ENCODE assay signal across 13 cellular contexts in the genomic region with DNA sequence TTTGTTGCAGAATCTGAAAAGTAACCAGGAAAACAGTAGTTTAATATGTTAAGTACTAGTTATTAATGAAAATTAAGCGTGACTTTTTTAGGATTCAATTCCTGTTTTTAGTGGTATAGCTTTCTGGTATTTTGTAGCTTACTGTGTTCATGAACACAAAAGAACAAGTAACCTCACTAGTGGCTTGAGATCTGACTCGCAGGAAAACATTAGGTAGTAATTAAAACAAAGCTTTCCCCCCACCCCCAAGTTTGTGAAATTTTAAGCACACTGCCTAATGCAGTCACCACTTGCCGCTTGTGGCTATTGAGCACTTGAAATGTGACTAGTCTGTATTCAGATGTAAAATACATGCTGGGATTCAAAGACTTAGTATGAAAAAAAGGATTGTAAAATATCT.
DNase-seq lines count a peak whose midpoint lies in the region; ATAC-seq, FAIRE-seq and TF ChIP-seq lines count a peak whose summit lies in the region.
"Had no signal": no experiment of that assay in that cellular context is flagged by ENCODE, and none has a peak within 500 bp of the region (broad histone marks: within the 10 kb centered on the region; RNA-seq: fewer than 3 reads in every experiment).

No MANE protein-coding gene starts in this region.

- H3K27ac ChIP-seq in GM23248 (no peak overlapping the region), MM.1S (ENCODE audit: low read length) (peak overlapping the region; percentile 46; the same call in 1 of the 2 replicates), sigmoid colon (no peak overlapping the region), HepG2 (ENCODE audit: extremely low read length, insufficient read depth, low read length) (no peak overlapping the region)
- H3K27ac ChIP-seq: coronary artery, neutrophil had no signal

- H3K9me2 ChIP-seq in GM23248 (ENCODE audit: insufficient read depth) (no peaks in the 10 kb centered on the region), MM.1S (replicated peaks; ENCODE audit: insufficient read depth, low read length) (no peaks in the 10 kb centered on the region)

- H3K4me3 ChIP-seq in GM23248, result no peak overlapping the region
- 0 out of 2 replicates have a peak overlapping the region, but pooled peaks have one; percentile 13 for H3K4me3 ChIP-seq in MM.1S (ENCODE audit: low read length)
- no peak overlapping the region for H3K4me3 ChIP-seq in fibroblast of mammary gland (ENCODE audit: control insufficient read depth, low read depth, low read length)
- no peak overlapping the region for H3K4me3 ChIP-seq in sigmoid colon
- no peak overlapping the region for H3K4me3 ChIP-seq in HepG2 (replicated peaks in 1 of 3; ENCODE audit: insufficient read depth in 1 of 3, low read depth in 2 of 3, low read length in 3 of 3)
- H3K4me3 ChIP-seq: coronary artery had no signal

- no peak overlapping the region for H3K9ac ChIP-seq in GM23248
- peak overlapping the region; percentile 11; the same call in 1 of the 2 replicates for H3K9ac ChIP-seq in MM.1S (ENCODE audit: low read length)
- no peak overlapping the region for H3K9ac ChIP-seq in HepG2 (ENCODE audit: insufficient read depth, low read depth, low read length)

- H3K36me3 ChIP-seq in GM23248 (ENCODE audit: low read depth) (no peaks in the 10 kb centered on the region), MM.1S (replicated peaks; ENCODE audit: insufficient read depth, low read length) (no peaks in the 10 kb centered on the region), sigmoid colon (no peaks in the 10 kb centered on the region), HepG2 (replicated peaks in 1 of 2; ENCODE audit: control insufficient read depth in 1 of 2, insufficient read depth in 2 of 2, low read length in 2 of 2) (no peaks in the 10 kb centered on the region)
- H3K36me3 ChIP-seq: neutrophil had no signal

- H3K79me2 ChIP-seq in GM23248 (ENCODE audit: insufficient read depth), result no peaks in the 10 kb centered on the region
- H3K79me2 ChIP-seq in MM.1S (ENCODE audit: low read length), result no peaks in the 10 kb centered on the region
- no peaks in the 10 kb centered on the region for H3K79me2 ChIP-seq in HepG2 (ENCODE audit: insufficient read depth, low read length)

- H3K4me2 ChIP-seq in GM23248 (ENCODE audit: unreplicated experiment) (no peak overlapping the region), MM.1S (ENCODE audit: low read depth, low read length) (peak overlapping the region; percentile 55; the same call in 1 of the 2 replicates), HepG2 (ENCODE audit: low read depth, low read length) (no peak overlapping the region)

- H4K20me1 ChIP-seq in GM23248 (ENCODE audit: insufficient read depth) (no peaks in the 10 kb centered on the region), MM.1S (ENCODE audit: insufficient read depth, low read length) (no peaks in the 10 kb centered on the region), HepG2 (ENCODE audit: insufficient read depth, low read length) (no peaks in the 10 kb centered on the region)

- intact Hi-C loops in sigmoid colon (cut with DNase I) (no loop called here), head of caudate nucleus (cut with DNase I) (no loop called here), HepG2 (cut with micrococcal nuclease; ENCODE audit: unreplicated experiment) (no loop called here)

- WGBS in GM23248 (ENCODE audit: low coverage in 1 of 2, low lambda C conversion rate in 2 of 2, missing lambda C conversion rate in 2 of 2), 2 experiments, result 95 to 97% methylated on average over 3 of the region's 3 CpGs
- WGBS in sigmoid colon, 2 donors, result 69 to 96% methylated on average over 3 of the region's 3 CpGs
- WGBS in HepG2 (ENCODE audit: low lambda C conversion rate), result 88% methylated on average over 3 of the region's 3 CpGs

- no TSS peak for BruUV-seq in HepG2 (replicated peaks; lab: Mats Ljungman, UMichigan)

- no peak overlapping the region for H2AFZ ChIP-seq in GM23248
- peak overlapping the region; percentile 37; the same call in 1 of the 2 replicates for H2AFZ ChIP-seq in MM.1S (ENCODE audit: low read length)
- no peak overlapping the region for H2AFZ ChIP-seq in HepG2 (ENCODE audit: low read length)

- FAIRE-seq in HepG2 (lab: Jason Lieb, UNC), result no peak

- TF ChIP-seq EP300 in sigmoid colon (IDR thresholded peaks at IDR 0.05), result no peak
- TF ChIP-seq EP300 in HepG2 (IDR thresholded peaks at IDR 0.05; ENCODE audit: low read depth in 2 of 2, low read length in 2 of 2), result no peak
- TF ChIP-seq EP300 in HepG2 (CRISPR knock-in tag; IDR thresholded peaks at IDR 0.05; ENCODE audit: borderline replicate concordance), result no peak

- TF ChIP-seq CTCF in MM.1S (IDR thresholded peaks at IDR 0.05; ENCODE audit: low read length) (no peak), fibroblast of mammary gland (conservative IDR thresholded peaks at IDR 0.05; ENCODE audit: control insufficient read depth, insufficient read depth, low read depth, low read length) (no peak), sigmoid colon (IDR thresholded peaks at IDR 0.05) (no peak), HepG2 (CRISPR knock-in tag; IDR thresholded peaks at IDR 0.05) (no peak)

- ATAC-seq in GM18511 (IDR thresholded peaks at IDR 0.05; ENCODE audit: unreplicated experiment) (peak; percentile 32), HepG2 (no peak)

- no peaks in the 10 kb centered on the region for H3K27me3 ChIP-seq in GM23248 (replicated peaks; ENCODE audit: insufficient read depth)
- H3K27me3 ChIP-seq in MM.1S (replicated peaks; ENCODE audit: insufficient read depth, low read length), result no peaks in the 10 kb centered on the region
- no peaks in the 10 kb centered on the region for H3K27me3 ChIP-seq in sigmoid colon
- H3K27me3 ChIP-seq in HepG2 (ENCODE audit: control insufficient read depth in 1 of 2, insufficient read depth in 2 of 2, low read length in 2 of 2), result no peaks in the 10 kb centered on the region
- H3K27me3 ChIP-seq: neutrophil had no signal

- no peak for TF ChIP-seq RAD21 in HepG2 (CRISPR knock-in tag; IDR thresholded peaks at IDR 0.05)

- in situ Hi-C loops in GM23248 (cut with MboI) (no loop called here), HepG2 (cut with HindIII; ENCODE audit: extremely low pct_ligation_motif_present, low pct_unique_long_range_greater_than_20kb) (no loop called here)

- DNase-seq in GM23248, result peak; percentile 10
- DNase-seq in MM.1S, result peak; percentile 47
- peak; percentile 20 for DNase-seq in fibroblast of mammary gland (ENCODE audit: low read depth)
- DNase-seq in inferior parietal cortex (ENCODE audit: extremely low spot score), result no peak
- no peak for DNase-seq in sigmoid colon
- no peak for DNase-seq in head of caudate nucleus
- DNase-seq in HepG2 (ENCODE audit: low spot score), result no peak
- DNase-seq: CD4-positive, alpha-beta memory T cell; OCI-M1; stimulated activated naive CD4-positive, alpha-beta T cell had no signal

- POLR2A ChIA-PET in HepG2 (lab: Yijun Ruan, JAX), result no interaction called here

- no peak for TF ChIP-seq POLR2A in sigmoid colon (IDR thresholded peaks at IDR 0.05)
- TF ChIP-seq POLR2A in HepG2 (IDR thresholded peaks at IDR 0.05; ENCODE audit: insufficient read depth in 1 of 2, low read depth in 2 of 2, low read length in 2 of 2), result no peak

- H3K4me1 ChIP-seq in GM23248 (ENCODE audit: insufficient read depth), result no peaks in the 10 kb centered on the region
- peaks cover 49% of the 10 kb centered on the region for H3K4me1 ChIP-seq in MM.1S (ENCODE audit: low read length)
- peaks cover 0 to 12% (median 5%) of the 10 kb centered on the region in 4 donors for H3K4me1 ChIP-seq in sigmoid colon
- no peaks in the 10 kb centered on the region for H3K4me1 ChIP-seq in HepG2 (ENCODE audit: insufficient read depth, low read length)

- H3F3A ChIP-seq in GM23248 (ENCODE audit: insufficient read depth) (no peaks in the 10 kb centered on the region), MM.1S (ENCODE audit: insufficient read depth, low read length) (peaks cover 32% of the 10 kb centered on the region)

- CTCF ChIA-PET in HepG2 (lab: Yijun Ruan, JAX; ENCODE audit: low intra/inter-chr PET ratio, low total read pairs), result no interaction called here

- H3K9me3 ChIP-seq in GM23248 (ENCODE audit: low read depth), result no peaks in the 10 kb centered on the region
- no peaks in the 10 kb centered on the region for H3K9me3 ChIP-seq in MM.1S (replicated peaks; ENCODE audit: insufficient read depth, low read length)
- no peaks in the 10 kb centered on the region for H3K9me3 ChIP-seq in sigmoid colon
- no peaks in the 10 kb centered on the region for H3K9me3 ChIP-seq in HepG2 (ENCODE audit: low read length)
- H3K9me3 ChIP-seq: neutrophil had no signal

TF ChIP-seq in HepG2, 621 proteins besides CTCF, POLR2A, EP300 and RAD21 (continues in another document):
- no peak for TF ChIP-seq PAX8 (CRISPR knock-in tag; IDR thresholded peaks at IDR 0.05; ENCODE audit: borderline replicate concordance)
- TF ChIP-seq ZKSCAN8 (CRISPR knock-in tag; IDR thresholded peaks at IDR 0.05; ENCODE audit: borderline replicate concordance), result no peak
- no peak for TF ChIP-seq ZNF577 (CRISPR knock-in tag; IDR thresholded peaks at IDR 0.05; ENCODE audit: borderline replicate concordance, low read depth)
- TF ChIP-seq, protein P1, sequence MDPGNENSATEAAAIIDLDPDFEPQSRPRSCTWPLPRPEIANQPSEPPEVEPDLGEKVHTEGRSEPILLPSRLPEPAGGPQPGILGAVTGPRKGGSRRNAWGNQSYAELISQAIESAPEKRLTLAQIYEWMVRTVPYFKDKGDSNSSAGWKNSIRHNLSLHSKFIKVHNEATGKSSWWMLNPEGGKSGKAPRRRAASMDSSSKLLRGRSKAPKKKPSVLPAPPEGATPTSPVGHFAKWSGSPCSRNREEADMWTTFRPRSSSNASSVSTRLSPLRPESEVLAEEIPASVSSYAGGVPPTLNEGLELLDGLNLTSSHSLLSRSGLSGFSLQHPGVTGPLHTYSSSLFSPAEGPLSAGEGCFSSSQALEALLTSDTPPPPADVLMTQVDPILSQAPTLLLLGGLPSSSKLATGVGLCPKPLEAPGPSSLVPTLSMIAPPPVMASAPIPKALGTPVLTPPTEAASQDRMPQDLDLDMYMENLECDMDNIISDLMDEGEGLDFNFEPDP (CRISPR knock-in tag; conservative IDR thresholded peaks at IDR 0.05), result no peak
- TF ChIP-seq CHD4 (IDR thresholded peaks at IDR 0.05; ENCODE audit: borderline replicate concordance, low read length), result no peak
- no peak for TF ChIP-seq KLF6 (CRISPR knock-in tag; IDR thresholded peaks at IDR 0.05)
- no peak for TF ChIP-seq EED (CRISPR knock-in tag; IDR thresholded peaks at IDR 0.05)
- no peak for TF ChIP-seq TAF15 (IDR thresholded peaks at IDR 0.05; ENCODE audit: low read depth, low read length, poor library complexity, severe bottlenecking)
- no peak for TF ChIP-seq JARID2 (CRISPR knock-in tag; IDR thresholded peaks at IDR 0.05; ENCODE audit: insufficient replicate concordance)
- TF ChIP-seq HNRNPK (IDR thresholded peaks at IDR 0.05; ENCODE audit: low read depth, low read length, poor library complexity, severe bottlenecking), result no peak
- no peak for TF ChIP-seq ZNF792 (CRISPR knock-in tag; IDR thresholded peaks at IDR 0.05)
- TF ChIP-seq DR1 (CRISPR knock-in tag; IDR thresholded peaks at IDR 0.05), result no peak
- no peak for TF ChIP-seq ZNF557 (CRISPR knock-in tag; IDR thresholded peaks at IDR 0.05)
- no peak for TF ChIP-seq ZNF225 (CRISPR knock-in tag; IDR thresholded peaks at IDR 0.05)
- no peak for TF ChIP-seq BRCA1 (CRISPR knock-in tag; IDR thresholded peaks at IDR 0.05)

Comparison
In these comparisons a context has a peak if more than half of its experiments do, and no peak if none do; other contexts are left out.
1. DNase-seq: peak in GM23248 (single experiment), MM.1S (single experiment) and fibroblast of mammary gland (single experiment); none in inferior parietal cortex (single experiment), sigmoid colon (single experiment), head of caudate nucleus (0 of 42) and HepG2 (single experiment).